23 cellular contexts compared by ENCODE assay signal in the genomic region with DNA sequence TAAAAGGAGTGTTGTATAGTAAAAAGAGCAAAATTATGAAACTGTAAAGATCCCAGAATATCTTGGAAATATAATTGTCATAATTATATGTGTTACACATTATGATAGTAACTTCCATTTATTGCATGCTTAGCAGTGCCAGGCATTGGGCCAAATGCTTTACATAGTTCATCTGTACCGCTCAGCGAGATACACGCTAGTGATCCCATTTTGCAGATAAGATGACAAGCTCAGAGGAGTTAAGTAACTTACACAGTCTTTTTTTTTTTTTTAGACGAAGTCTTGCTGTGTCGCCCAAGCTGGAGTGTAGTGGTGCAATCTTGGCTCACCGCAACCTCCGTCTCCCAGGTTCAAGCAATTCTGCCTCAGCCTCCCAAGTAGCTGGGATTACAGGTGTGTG. TPM values are rescaled to one million over a fixed set of nuclear protein-coding genes. Genes with fewer than 3 reads are reported as not detected.
DNase-seq lines count a peak whose midpoint lies in the region; ATAC-seq, FAIRE-seq and TF ChIP-seq lines count a peak whose summit lies in the region.
"Had no signal": no experiment of that assay in that cellular context is flagged by ENCODE, and none has a peak within 500 bp of the region (broad histone marks: within the 10 kb centered on the region; RNA-seq: fewer than 3 reads in every experiment).

No MANE protein-coding gene starts in this region.

- CTCF ChIA-PET in K562 (lab: Yijun Ruan, JAX; ENCODE audit: low intra/inter-chr PET ratio): no interaction called here

- DNase-seq in EH (ENCODE audit: low read depth): peak; percentile 33
- DNase-seq in OCI-M1 (lab: John Stamatoyannopoulos, UW): peak; percentile 28
- peak in 1 of 4 experiments; percentile 55 for DNase-seq in K562 (ENCODE audit: extremely low read depth in 1 of 4, low spot score in 3 of 4)
- DNase-seq in fibroblast of villous mesenchyme (ENCODE audit: low read depth): peak; percentile 52
- no peak for DNase-seq in RPMI8226
- no peak for DNase-seq in activated naive CD4-positive, alpha-beta T cell (lab: John Stamatoyannopoulos, UW)
- DNase-seq in HAP-1 (ENCODE audit: low spot score in 2 of 2): no peak
- no peak for DNase-seq in COLO829 (ENCODE audit: low spot score)
- DNase-seq: DMS153, DND-41, H7, MG63, NCI-H1417, NCI-H1694, NCI-H2081, NCI-H2227 treated with DMSO at 0.1 percent for 48 hours, NCI-H510A, NCI-H69, Peyer's patch, SIG-M5 had no signal

- BruUV-seq in K562 (replicated peaks; lab: Mats Ljungman, UMichigan): no TSS peak

- H3K4me3 ChIP-seq in K562 (no peak overlapping the region), fibroblast of villous mesenchyme (ENCODE audit: low read depth, low read length) (no peak overlapping the region), HAP-1 (no peak overlapping the region)
- H3K4me3 ChIP-seq: MG63, Peyer's patch, SK-N-MC had no signal

- H3K79me2 ChIP-seq in K562 (ENCODE audit: control insufficient read depth, insufficient read depth, low read length): no peaks in the 10 kb centered on the region

- no peaks in the 10 kb centered on the region for H3K9me1 ChIP-seq in K562 (ENCODE audit: control insufficient read depth, insufficient read depth, low read length)

- peak; percentile 28; the same call in 2 of the 3 replicates for ATAC-seq in K562

- H3K9me3 ChIP-seq in K562 (replicated peaks; ENCODE audit: control insufficient read depth, insufficient read depth, low read depth, low read length) (no peaks in the 10 kb centered on the region), HAP-1 (no peaks in the 10 kb centered on the region)
- H3K9me3 ChIP-seq: MG63 had no signal

- no peak for FAIRE-seq in K562 (lab: Jason Lieb, UNC)
- FAIRE-seq: HepG2 had no signal

- H3K36me3 ChIP-seq in K562 (ENCODE audit: control insufficient read depth, insufficient read depth, low read length): no peaks in the 10 kb centered on the region
- H3K36me3 ChIP-seq in HAP-1 (replicated peaks): no peaks in the 10 kb centered on the region
- H3K36me3 ChIP-seq: MG63, Peyer's patch had no signal

- POLR2A ChIA-PET in K562 (lab: Yijun Ruan, JAX): interaction anchor here (1.4 kb wide), 1 partner anchor 15 kb away, joined by 3 read pairs; no protein-coding TSS in a partner anchor

- no peak for TF ChIP-seq EP300 in K562 (IDR thresholded peaks at IDR 0.05; ENCODE audit: low read length)

- no peak overlapping the region for H3K27ac ChIP-seq in K562 (ENCODE audit: extremely low read depth, low read depth, low read length)
- H3K27ac ChIP-seq: SK-N-MC had no signal

- peaks cover 0 to 5% of the 10 kb centered on the region in 2 experiments; a peak in 2 of 5 replicates for H3K27me3 ChIP-seq in K562 (ENCODE audit: control insufficient read depth in 2 of 2, insufficient read depth in 2 of 2, low read length in 2 of 2)
- no peaks in the 10 kb centered on the region; the same call in 1 of the 2 replicates for H3K27me3 ChIP-seq in HAP-1 (ENCODE audit: low read depth)
- H3K27me3 ChIP-seq: Peyer's patch had no signal

- in situ Hi-C loops in K562 (cut with MboI): no loop called here
- in situ Hi-C loops in HAP-1 (cut with MboI; ENCODE audit: low sequenced_read_pairs): loop anchor here (25.0 kb wide), 1 partner anchor 164 kb away; the partner anchor contains the start of gene PSMC3IP

- H4K20me1 ChIP-seq in K562 (replicated peaks; ENCODE audit: control insufficient read depth, insufficient read depth, low read length): peaks cover 3% of the 10 kb centered on the region; the same call in 1 of the 2 replicates

- no peak for TF ChIP-seq POLR2A in K562 (conservative IDR thresholded peaks at IDR 0.05)

- no peak overlapping the region for H3K4me2 ChIP-seq in K562 (ENCODE audit: insufficient read depth, low read length)

- TF ChIP-seq CTCF in K562 (IDR thresholded peaks at IDR 0.05 in 2 of 3, conservative IDR thresholded peaks at IDR 0.05 in 1 of 3; ENCODE audit: insufficient read depth in 2 of 3, low read depth in 1 of 3, low read length in 3 of 3): no peak
- TF ChIP-seq CTCF in fibroblast of villous mesenchyme (IDR thresholded peaks at IDR 0.05; ENCODE audit: insufficient read depth, low read depth, low read length): no peak

- no peak overlapping the region for H2AFZ ChIP-seq in K562 (ENCODE audit: low read depth, low read length)

- intact Hi-C loops in K562 (cut with micrococcal nuclease): no loop called here

- H3K4me1 ChIP-seq in K562 (replicated peaks in 1 of 2; ENCODE audit: control insufficient read depth in 2 of 2, insufficient read depth in 2 of 2, low read length in 2 of 2) (peaks cover 7 to 15% of the 10 kb centered on the region in 2 experiments; a peak in 4 of 5 replicates), HAP-1 (no peaks in the 10 kb centered on the region)

- 6% methylated on average over 7 of the region's 7 CpGs for WGBS in K562 (ENCODE audit: insufficient coverage, low coverage, missing lambda C conversion rate)

- TF ChIP-seq RAD21 in K562 (CRISPR knock-in tag; conservative IDR thresholded peaks at IDR 0.05 in 1 of 2, IDR thresholded peaks at IDR 0.05 in 1 of 2): no peak

- no peak overlapping the region for H3K9ac ChIP-seq in K562 (ENCODE audit: insufficient read depth in 1 of 2, low read depth in 2 of 2, low read length in 2 of 2)

RNA-seq across cellular contexts. Expression of gene EZH1, which starts 6.8 kb away (rescaled TPM):
- total RNA-seq in K562 (2011; cell fraction: chromatin; rRNA removed; ENCODE audit: low replicate concordance): 147 and 238 TPM in 2 replicates
- total RNA-seq in K562 (2011; cell fraction: nucleolus; rRNA removed): 68.5 and 79.5 TPM in 2 replicates
- 107 and 119 TPM in 2 replicates for total RNA-seq in K562 (2011; cell fraction: nucleoplasm; rRNA removed)
- 14.7 and 20.2 TPM in 2 replicates for total RNA-seq in K562 (2014; rRNA removed)
- 22.7 and 26.3 TPM in 2 replicates for total RNA-seq in K562 (2014; rRNA removed; fragmentation: Illumina TruSeq; extraction: Trizol)
- 16.8 and 17.6 TPM in 2 replicates for total RNA-seq in K562 (2015; rRNA removed; fragmentation: Illumina TruSeq; extraction: Trizol)
- total RNA-seq in K562 (2021): 22.9 and 23.8 TPM in 2 replicates
- 34.7 and 37.3 TPM in 2 replicates for polyA plus RNA-seq in K562 (2011; rRNA removed)
- 27.0 and 33.9 TPM in 2 replicates for polyA plus RNA-seq in K562 (2011; cell fraction: cytosol; rRNA removed)
- 75.3 and 116 TPM in 2 replicates for polyA plus RNA-seq in K562 (2011; cell fraction: nucleus; rRNA removed)
- 17.1 and 27.3 TPM in 2 replicates for polyA plus RNA-seq in K562 (2012)
- polyA plus RNA-seq in K562 (2014; fragmentation: Illumina TruSeq; extraction: Trizol): 34.0 and 39.6 TPM in 2 replicates
- polyA plus RNA-seq in K562 (2014; fragmentation: Nextera tagmentation; extraction: Ambion mirVana): 10 to 100 TPM in 1 of 2 experiments, 1 to 10 TPM in 1; 8.6 to 15.3 TPM
- polyA plus RNA-seq in K562 (2014; rRNA removed): 36.2 and 40.8 TPM in 2 replicates
- polyA minus RNA-seq in K562 (2011; rRNA and poly(A)+ RNA removed): 53.9 and 55.0 TPM in 2 replicates
- polyA minus RNA-seq in K562 (2011; cell fraction: cytosol; rRNA and poly(A)+ RNA removed): 16.1 and 18.2 TPM in 2 replicates
- 50.1 and 53.6 TPM in 2 replicates for polyA minus RNA-seq in K562 (2011; cell fraction: nucleus; rRNA and poly(A)+ RNA removed)
- 16.8 and 22.0 TPM in 2 replicates for total RNA-seq in fibroblast of villous mesenchyme

RNA-seq across cellular contexts. Expression of gene RAMP2, which starts 9.4 kb away (rescaled TPM):
- total RNA-seq in K562 (2011; cell fraction: chromatin; rRNA removed; ENCODE audit: low replicate concordance): not detected in 2 replicates
- not detected in 2 replicates for total RNA-seq in K562 (2011; cell fraction: nucleolus; rRNA removed)
- not detected in 2 replicates for total RNA-seq in K562 (2011; cell fraction: nucleoplasm; rRNA removed)
- total RNA-seq in K562 (2014; rRNA removed) (not detected in 2 replicates), K562 (2014; rRNA removed; fragmentation: Illumina TruSeq; extraction: Trizol) (not detected in 2 replicates), K562 (2015; rRNA removed; fragmentation: Illumina TruSeq; extraction: Trizol) (not detected in 2 replicates), K562 (2021) (not detected in 2 replicates), fibroblast of villous mesenchyme (not detected in 2 replicates)
- polyA plus RNA-seq in K562 (2011; rRNA removed) (not detected in 2 replicates), K562 (2014; fragmentation: Illumina TruSeq; extraction: Trizol) (not detected in 2 replicates), K562 (2014; fragmentation: Nextera tagmentation; extraction: Ambion mirVana) (not detected), K562 (2014; rRNA removed) (not detected in 2 replicates)
- not detected in 2 replicates for polyA plus RNA-seq in K562 (2011; cell fraction: cytosol; rRNA removed)
- not detected in 2 replicates for polyA plus RNA-seq in K562 (2011; cell fraction: nucleus; rRNA removed)
- not detected in 2 replicates for polyA plus RNA-seq in K562 (2012)
- polyA minus RNA-seq in K562 (2011; rRNA and poly(A)+ RNA removed): not detected in 2 replicates
- polyA minus RNA-seq in K562 (2011; cell fraction: cytosol; rRNA and poly(A)+ RNA removed): not detected in 2 replicates
- not detected in 2 replicates for polyA minus RNA-seq in K562 (2011; cell fraction: nucleus; rRNA and poly(A)+ RNA removed)
- total RNA-seq: A172 had no signal

RNA-seq across cellular contexts. Expression of gene VPS25, which starts 21.6 kb away (rescaled TPM):
- total RNA-seq in K562 (2011; cell fraction: chromatin; rRNA removed; ENCODE audit: low replicate concordance): 87.9 and 145 TPM in 2 replicates
- 135 and 143 TPM in 2 replicates for total RNA-seq in K562 (2011; cell fraction: nucleolus; rRNA removed)
- 133 and 158 TPM in 2 replicates for total RNA-seq in K562 (2011; cell fraction: nucleoplasm; rRNA removed)
- total RNA-seq in K562 (2014; rRNA removed) (131 and 139 TPM in 2 replicates), K562 (2014; rRNA removed; fragmentation: Illumina TruSeq; extraction: Trizol) (132 and 148 TPM in 2 replicates), K562 (2015; rRNA removed; fragmentation: Illumina TruSeq; extraction: Trizol) (123 and 130 TPM in 2 replicates), K562 (2021) (131 TPM in 2 replicates), fibroblast of villous mesenchyme (52.2 and 53.1 TPM in 2 replicates)
- polyA plus RNA-seq in K562 (2011; rRNA removed) (210 and 280 TPM in 2 replicates), K562 (2014; fragmentation: Illumina TruSeq; extraction: Trizol) (203 and 223 TPM in 2 replicates), K562 (2014; fragmentation: Nextera tagmentation; extraction: Ambion mirVana) (100 to 1,000 TPM; 292 to 352 TPM), K562 (2014; rRNA removed) (178 and 180 TPM in 2 replicates)
- 205 and 306 TPM in 2 replicates for polyA plus RNA-seq in K562 (2011; cell fraction: cytosol; rRNA removed)
- 128 and 165 TPM in 2 replicates for polyA plus RNA-seq in K562 (2011; cell fraction: nucleus; rRNA removed)
- polyA plus RNA-seq in K562 (2012): 111 and 130 TPM in 2 replicates
- 65.7 and 110 TPM in 2 replicates for polyA minus RNA-seq in K562 (2011; rRNA and poly(A)+ RNA removed)
- polyA minus RNA-seq in K562 (2011; cell fraction: cytosol; rRNA and poly(A)+ RNA removed): 31.2 and 49.0 TPM in 2 replicates
- 47.7 and 60.9 TPM in 2 replicates for polyA minus RNA-seq in K562 (2011; cell fraction: nucleus; rRNA and poly(A)+ RNA removed)

RNA-seq across cellular contexts. Expression of gene WNK4, which starts 28.8 kb away (rescaled TPM):
- total RNA-seq in K562 (2011; cell fraction: chromatin; rRNA removed; ENCODE audit: low replicate concordance): 56.6 and 102 TPM in 2 replicates
- 38.3 and 45.0 TPM in 2 replicates for total RNA-seq in K562 (2011; cell fraction: nucleolus; rRNA removed)
- total RNA-seq in K562 (2011; cell fraction: nucleoplasm; rRNA removed): 42.1 and 65.4 TPM in 2 replicates
- total RNA-seq in K562 (2014; rRNA removed) (4.5 and 5.8 TPM in 2 replicates), K562 (2014; rRNA removed; fragmentation: Illumina TruSeq; extraction: Trizol) (2.0 and 2.6 TPM in 2 replicates), K562 (2015; rRNA removed; fragmentation: Illumina TruSeq; extraction: Trizol) (2.7 and 4.4 TPM in 2 replicates), K562 (2021) (21.1 and 25.8 TPM in 2 replicates), fibroblast of villous mesenchyme (1.3 and 3.9 TPM in 2 replicates)
- polyA plus RNA-seq in K562 (2011; rRNA removed) (4.8 and 8.1 TPM in 2 replicates), K562 (2014; fragmentation: Illumina TruSeq; extraction: Trizol) (11.8 and 15.2 TPM in 2 replicates), K562 (2014; fragmentation: Nextera tagmentation; extraction: Ambion mirVana) (under 1 TPM; 0.32 to 0.38 TPM), K562 (2014; rRNA removed) (15.8 and 17.7 TPM in 2 replicates)
- 4.4 and 6.6 TPM in 2 replicates for polyA plus RNA-seq in K562 (2011; cell fraction: cytosol; rRNA removed)
- 30.5 and 60.6 TPM in 2 replicates for polyA plus RNA-seq in K562 (2011; cell fraction: nucleus; rRNA removed)
- polyA plus RNA-seq in K562 (2012): 10.1 and 14.7 TPM in 2 replicates
- 2.3 and 3.2 TPM in 2 replicates for polyA minus RNA-seq in K562 (2011; rRNA and poly(A)+ RNA removed)
- 9.8 and 11.6 TPM in 2 replicates for polyA minus RNA-seq in K562 (2011; cell fraction: cytosol; rRNA and poly(A)+ RNA removed)
- 15.8 and 18.0 TPM in 2 replicates for polyA minus RNA-seq in K562 (2011; cell fraction: nucleus; rRNA and poly(A)+ RNA removed)

RNA-seq across cellular contexts. Expression of gene COA3, which starts 46.9 kb away (rescaled TPM):
- 15.4 and 24.3 TPM in 2 replicates for total RNA-seq in K562 (2011; cell fraction: chromatin; rRNA removed; ENCODE audit: low replicate concordance)
- 23.4 and 24.0 TPM in 2 replicates for total RNA-seq in K562 (2011; cell fraction: nucleolus; rRNA removed)
- total RNA-seq in K562 (2011; cell fraction: nucleoplasm; rRNA removed): 23.2 and 30.9 TPM in 2 replicates
- total RNA-seq in K562 (2014; rRNA removed) (49.6 and 67.7 TPM in 2 replicates), K562 (2014; rRNA removed; fragmentation: Illumina TruSeq; extraction: Trizol) (50.0 and 52.5 TPM in 2 replicates), K562 (2015; rRNA removed; fragmentation: Illumina TruSeq; extraction: Trizol) (60.9 and 65.9 TPM in 2 replicates), K562 (2021) (53.4 and 56.3 TPM in 2 replicates), fibroblast of villous mesenchyme (52.2 and 66.4 TPM in 2 replicates)
- polyA plus RNA-seq in K562 (2011; rRNA removed) (36.6 and 69.9 TPM in 2 replicates), K562 (2014; fragmentation: Illumina TruSeq; extraction: Trizol) (74.9 and 76.1 TPM in 2 replicates), K562 (2014; fragmentation: Nextera tagmentation; extraction: Ambion mirVana) (100 to 1,000 TPM; 113 to 153 TPM), K562 (2014; rRNA removed) (61.4 and 74.4 TPM in 2 replicates)
- 53.2 and 109 TPM in 2 replicates for polyA plus RNA-seq in K562 (2011; cell fraction: cytosol; rRNA removed)
- polyA plus RNA-seq in K562 (2011; cell fraction: nucleus; rRNA removed): 22.7 and 31.7 TPM in 2 replicates
- polyA plus RNA-seq in K562 (2012): 37.9 and 76.7 TPM in 2 replicates
- polyA minus RNA-seq in K562 (2011; rRNA and poly(A)+ RNA removed): 16.6 and 31.2 TPM in 2 replicates
- 5.0 and 19.4 TPM in 2 replicates for polyA minus RNA-seq in K562 (2011; cell fraction: cytosol; rRNA and poly(A)+ RNA removed)
- 9.8 and 16.0 TPM in 2 replicates for polyA minus RNA-seq in K562 (2011; cell fraction: nucleus; rRNA and poly(A)+ RNA removed)

Comparison
In these comparisons a context has a peak if more than half of its experiments do, and no peak if none do; other contexts are left out.
1. DNase-seq: peak in EH (single experiment), OCI-M1 (single experiment) and fibroblast of villous mesenchyme (single experiment); none in RPMI8226 (single experiment), activated naive CD4-positive, alpha-beta T cell (0 of 4), HAP-1 (0 of 2) and COLO829 (single experiment).